ENCODE assay signal across 8 cellular contexts in the genomic region with DNA sequence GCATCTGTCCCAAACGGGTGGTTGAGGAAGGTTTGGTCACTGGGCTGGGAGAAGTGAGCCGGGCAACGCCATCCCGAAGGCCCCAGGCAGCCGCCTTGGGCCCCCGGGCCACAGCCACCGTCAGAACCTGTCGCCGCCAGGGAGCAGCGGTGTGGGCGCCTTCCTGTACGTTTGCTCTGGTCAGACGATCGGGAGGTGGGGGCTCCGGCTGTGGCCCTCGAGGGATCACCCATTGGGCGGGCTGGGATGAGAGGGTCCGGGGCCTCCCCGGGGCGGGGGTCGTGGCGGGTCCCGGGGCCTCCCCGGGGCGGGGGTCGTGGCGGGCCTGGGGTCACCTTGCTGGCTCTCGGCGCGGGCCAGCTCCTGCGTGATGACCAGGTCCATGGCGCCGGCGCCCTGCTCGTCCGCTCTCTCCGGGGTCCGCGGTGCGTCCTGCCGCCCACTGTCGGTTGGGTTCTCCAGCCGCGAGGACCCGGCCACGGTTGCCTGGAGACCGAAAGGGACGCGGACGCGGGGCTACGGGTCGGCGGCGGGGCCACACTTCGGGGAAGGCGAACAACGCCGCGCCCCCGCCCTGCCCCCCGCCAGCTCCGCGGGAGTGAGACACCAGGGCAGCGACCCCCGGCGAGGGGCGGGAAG. TPM values are rescaled to one million over a fixed set of nuclear protein-coding genes. Genes with fewer than 3 reads are reported as not detected.
DNase-seq lines count a peak whose midpoint lies in the region; ATAC-seq and TF ChIP-seq lines count a peak whose summit lies in the region.

Gene CFAP46, minus strand, starts transcription at position 470 of the 639 bp plus-strand sequence. Its CDS starts 86 bp downstream, at position 384.

- peak; percentile 80 for DNase-seq in Right ventricle myocardium inferior (ENCODE audit: missing footprints)
- DNase-seq in cardiac septum (ENCODE audit: low spot score), result no peak
- peak; percentile 38 for DNase-seq in activated naive CD4-positive, alpha-beta T cell treated with anti-CD3 and anti-CD28 coated beads, Interleukin-2, amount 50 U/mL, for 16 hours
- DNase-seq in head of caudate nucleus, result peak; percentile 25 to 89 (median 77)
- DNase-seq in omental fat pad (ENCODE audit: low spot score), result no peak
- DNase-seq in stimulated activated naive CD4-positive, alpha-beta T cell (lab: John Stamatoyannopoulos, UW), result no peak
- no peak for DNase-seq in SKM-1 treated with dmso at 0.1 percent for 144 hours (lab: John Stamatoyannopoulos, UW; ENCODE audit: unreplicated experiment)

- peak; percentile 40 for ATAC-seq in Right ventricle myocardium inferior
- ATAC-seq in omental fat pad (ENCODE audit: low FRiP score), result peak; percentile 57
- ATAC-seq in HG03439 (IDR thresholded peaks at IDR 0.05; ENCODE audit: unreplicated experiment), result no peak

- no peak for TF ChIP-seq CTCF in omental fat pad (IDR thresholded peaks at IDR 0.05)

- intact Hi-C loops in Right ventricle myocardium inferior (cut with DNase I) (no loop called here), cardiac septum (cut with DNase I) (no loop called here), head of caudate nucleus (cut with DNase I) (loop anchor here (5.0 kb wide), 1 partner anchor 180 kb away; no protein-coding TSS in a partner anchor)

RNA-seq across cellular contexts. Expression of gene CFAP46, which starts in this region (rescaled TPM):
- total RNA-seq in Right ventricle myocardium inferior, result 0.57 TPM
- 0.94 TPM for total RNA-seq in cardiac septum
- total RNA-seq in omental fat pad, result under 1 TPM in 2 of 4 donors, not detected in 2; 0.24 to 0.37 TPM

Comparison
In these comparisons a context has a peak if more than half of its experiments do, and no peak if none do; other contexts are left out.
1. Peak in DNase-seq and ATAC-seq in Right ventricle myocardium inferior; RNA of the gene not detected or under 1 TPM.
2. Peak in ATAC-seq in omental fat pad; RNA of the gene not detected or under 1 TPM.
3. DNase-seq: peak in activated naive CD4-positive, alpha-beta T cell treated with anti-CD3 and anti-CD28 coated beads, Interleukin-2, amount 50 U/mL, for 16 hours (single experiment) and head of caudate nucleus (42 of 42); none in cardiac septum (single experiment), omental fat pad (single experiment), stimulated activated naive CD4-positive, alpha-beta T cell (0 of 6) and SKM-1 treated with dmso at 0.1 percent for 144 hours (single experiment).